ENCODE assay signal across 8 cellular contexts in the genomic region with DNA sequence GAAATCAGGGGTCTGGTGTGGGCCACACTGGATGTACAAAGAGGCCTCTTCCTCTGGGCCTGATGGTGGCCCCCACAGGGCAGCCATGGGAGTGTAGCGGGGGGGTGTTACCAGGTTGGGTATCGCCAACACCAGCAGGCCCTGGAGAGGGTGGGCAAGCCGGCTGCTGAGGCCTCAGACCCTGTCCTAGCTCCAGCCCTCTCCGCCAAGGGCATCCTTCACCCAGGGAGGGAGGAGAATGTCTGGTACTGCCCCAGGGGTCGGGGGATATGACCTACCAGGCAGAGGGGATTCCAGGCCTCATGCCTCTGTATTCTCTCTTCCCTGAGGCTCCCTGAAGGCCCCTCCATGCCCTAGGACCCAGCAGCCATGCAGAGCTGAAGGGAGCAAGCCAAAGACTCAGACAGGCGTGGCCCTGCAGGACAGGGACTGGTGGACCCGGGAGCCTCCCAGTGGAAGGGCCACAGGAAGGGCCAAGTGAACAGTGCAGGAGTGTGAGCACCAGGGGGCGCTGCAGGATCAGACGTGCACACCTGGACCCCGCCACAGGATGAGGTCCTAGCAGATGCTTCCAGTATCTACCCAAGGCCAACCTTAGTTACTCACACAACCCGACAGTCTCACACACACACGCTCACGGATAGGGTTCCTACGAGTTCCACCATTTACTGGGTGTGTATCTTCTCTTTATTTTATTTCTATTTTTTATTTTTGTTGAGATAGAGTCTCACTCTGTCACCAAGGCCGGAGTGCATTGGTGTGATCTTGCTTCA. TPM values are rescaled to one million over a fixed set of nuclear protein-coding genes. Genes with fewer than 3 reads are reported as not detected.
DNase-seq lines count a peak whose midpoint lies in the region; ATAC-seq, FAIRE-seq and TF ChIP-seq lines count a peak whose summit lies in the region.

No MANE protein-coding gene starts in this region.

- peak; percentile 91 for TF ChIP-seq CTCF in CD4-positive, alpha-beta T cell (IDR thresholded peaks at IDR 0.05)
- TF ChIP-seq CTCF in osteocyte (IDR thresholded peaks at IDR 0.05): peak; percentile 95
- TF ChIP-seq CTCF in thyroid gland (IDR thresholded peaks at IDR 0.05): peak; percentile 81 to 98 (median 96)

- ATAC-seq in CD4-positive, alpha-beta T cell (ENCODE audit: poor library complexity): peak; percentile 99
- peak; percentile 66 for ATAC-seq in GM21576 (IDR thresholded peaks at IDR 0.05; ENCODE audit: unreplicated experiment)

- H3K4me1 Mint-ChIP-seq in CD4-positive, alpha-beta T cell (ENCODE audit: low read depth): peaks cover 5% of the 10 kb centered on the region
- no peaks in the 10 kb centered on the region for H3K4me1 Mint-ChIP-seq in osteocyte (ENCODE audit: unreplicated experiment)

- no peak for TF ChIP-seq POLR2A in thyroid gland (IDR thresholded peaks at IDR 0.05)

- intact Hi-C loops in CD4-positive, alpha-beta T cell (cut with DNase I, micrococcal nuclease): loop anchor here (1.0 to 10.0 kb wide), 7 partner anchors 124 to 490 kb away; partner anchors contain the start of gene ZDHHC1 (in 2 of the 2)
- intact Hi-C loops in thyroid gland (cut with DNase I): loop anchor here (2.0 to 10.0 kb wide), 2 partner anchors 177 to 207 kb away; partner anchors contain the start of gene MATCAP1

- 29 to 33% methylated on average over 13 to 15 of the region's 15 CpGs for WGBS in thyroid gland, 2 donors

- POLR2A ChIA-PET in CD4-positive, alpha-beta T cell (lab: Charles Lee): no interaction called here

- no peaks in the 10 kb centered on the region for H3K9me3 Mint-ChIP-seq in CD4-positive, alpha-beta T cell
- no peaks in the 10 kb centered on the region for H3K9me3 Mint-ChIP-seq in osteocyte (ENCODE audit: unreplicated experiment)

- CTCF ChIA-PET in CD4-positive, alpha-beta T cell (lab: Charles Lee): interaction anchor here (1.1 to 1.6 kb wide), 2 partner anchors 122 to 185 kb away, joined by 3 read pairs; no protein-coding TSS in a partner anchor

- H3K9me3 ChIP-seq in CD4-positive, alpha-beta T cell (ENCODE audit: control insufficient read depth, low read length): no peaks in the 10 kb centered on the region
- H3K9me3 ChIP-seq in MG63: no peaks in the 10 kb centered on the region
- no peaks in the 10 kb centered on the region for H3K9me3 ChIP-seq in thyroid gland

- H3K27me3 Mint-ChIP-seq in CD4-positive, alpha-beta T cell: peaks cover 3% of the 10 kb centered on the region
- H3K27me3 Mint-ChIP-seq in osteocyte (ENCODE audit: unreplicated experiment): peaks cover 11% of the 10 kb centered on the region

- H3K36me3 ChIP-seq in MG63 (no peaks in the 10 kb centered on the region), thyroid gland (no peaks in the 10 kb centered on the region)

- H3K27ac ChIP-seq in CD4-positive, alpha-beta T cell (ENCODE audit: low read depth, low read length): no peak overlapping the region
- peak overlapping the region in 1 of 3 donors; percentile 45 for H3K27ac ChIP-seq in thyroid gland

- peaks cover 0 to 14% of the 10 kb centered on the region in 2 donors for H3K4me1 ChIP-seq in thyroid gland

- H3K4me3 ChIP-seq in MG63: no peak overlapping the region
- no peak overlapping the region for H3K4me3 ChIP-seq in thyroid gland (replicated peaks in 1 of 3)

- in situ Hi-C loops in SK-MEL-5 (cut with HindIII; ENCODE audit: low pct_unique_long_range_greater_than_20kb, low sequenced_read_pairs): no loop called here

- DNase-seq in CD4-positive, alpha-beta T cell: peak; percentile 79 to 93 (median 86)
- DNase-seq in MG63 (peak; percentile 69), SK-MEL-5 (ENCODE audit: low read depth, low spot score) (peak; percentile 79), frontal cortex (ENCODE audit: low spot score in 2 of 2) (peak; percentile 80 to 89), osteocyte (ENCODE audit: extremely low spot score, unreplicated experiment) (peak; percentile 95), thyroid gland (peak; percentile 86 to 90)
- DNase-seq in activated effector memory CD4-positive, alpha-beta T cell treated with anti-CD3 and anti-CD28 coated beads, Interleukin-2, amount 50 U/mL, for 16 hours: peak; percentile 96

- H3K4me3 Mint-ChIP-seq in CD4-positive, alpha-beta T cell: no peak overlapping the region
- no peak overlapping the region for H3K4me3 Mint-ChIP-seq in osteocyte (ENCODE audit: unreplicated experiment)

- H3K36me3 Mint-ChIP-seq in CD4-positive, alpha-beta T cell (ENCODE audit: low read depth): no peaks in the 10 kb centered on the region
- H3K36me3 Mint-ChIP-seq in osteocyte (ENCODE audit: unreplicated experiment): no peaks in the 10 kb centered on the region

- H3K27ac Mint-ChIP-seq in CD4-positive, alpha-beta T cell: no peak overlapping the region
- H3K27ac Mint-ChIP-seq in osteocyte (ENCODE audit: unreplicated experiment): no peak overlapping the region

- no peaks in the 10 kb centered on the region for H3K27me3 ChIP-seq in CD4-positive, alpha-beta T cell (ENCODE audit: control insufficient read depth, insufficient read depth, low read length)
- no peaks in the 10 kb centered on the region for H3K27me3 ChIP-seq in MG63
- no peaks in the 10 kb centered on the region for H3K27me3 ChIP-seq in thyroid gland

- no peak for FAIRE-seq in frontal cortex (lab: Jason Lieb, UNC)

RNA-seq across cellular contexts. Expression of gene CES4A, which starts 10.9 kb away (rescaled TPM):
- 10 to 100 TPM; 14.9 to 16.0 TPM for total RNA-seq in CD4-positive, alpha-beta T cell
- 0.82 TPM in 1 of 2 replicates, not detected in the other for total RNA-seq in MG63 (2014; rRNA removed; shearing (Covaris generic); ENCODE audit: low replicate concordance)
- total RNA-seq in SK-MEL-5 (2014; rRNA removed; shearing (Covaris generic)): not detected in 2 replicates
- not detected in 2 replicates for polyA plus RNA-seq in SK-MEL-5 (2015; cell fraction: cytosol; rRNA removed)
- polyA plus RNA-seq in SK-MEL-5 (2015; cell fraction: nucleus; rRNA removed): not detected in 2 replicates
- total RNA-seq in frontal cortex (9.0 TPM), osteocyte (3.3 and 3.8 TPM in 2 replicates), thyroid gland (10 to 100 TPM; 10.9 to 15.7 (median 12.8) TPM)

RNA-seq across cellular contexts. Expression of gene CES3, which starts 16.5 kb away (rescaled TPM):
- 1 to 10 TPM; 1.1 to 1.3 TPM for total RNA-seq in CD4-positive, alpha-beta T cell
- total RNA-seq in MG63 (2014; rRNA removed; shearing (Covaris generic); ENCODE audit: low replicate concordance): 1.3 and 1.9 TPM in 2 replicates
- 0.29 and 1.5 TPM in 2 replicates for total RNA-seq in SK-MEL-5 (2014; rRNA removed; shearing (Covaris generic))
- 0.89 and 1.4 TPM in 2 replicates for polyA plus RNA-seq in SK-MEL-5 (2015; cell fraction: cytosol; rRNA removed)
- polyA plus RNA-seq in SK-MEL-5 (2015; cell fraction: nucleus; rRNA removed): 3.9 and 9.9 TPM in 2 replicates
- total RNA-seq in frontal cortex (under 0.01 TPM), osteocyte (0.24 and 0.73 TPM in 2 replicates), thyroid gland (1 to 10 TPM in 1 of 4 donors, under 1 TPM in 2, not detected in 1; 0.13 to 1.3 (median 0.22) TPM)

RNA-seq across cellular contexts. Expression of gene CES2, which starts 42.2 kb away (rescaled TPM):
- total RNA-seq in CD4-positive, alpha-beta T cell: 10 to 100 TPM; 59.3 to 62.6 TPM
- total RNA-seq in MG63 (2014; rRNA removed; shearing (Covaris generic); ENCODE audit: low replicate concordance): 12.8 and 32.7 TPM in 2 replicates
- 14.8 and 19.4 TPM in 2 replicates for total RNA-seq in SK-MEL-5 (2014; rRNA removed; shearing (Covaris generic))
- polyA plus RNA-seq in SK-MEL-5 (2015; cell fraction: cytosol; rRNA removed): 20.1 and 30.9 TPM in 2 replicates
- 21.2 and 24.1 TPM in 2 replicates for polyA plus RNA-seq in SK-MEL-5 (2015; cell fraction: nucleus; rRNA removed)
- total RNA-seq in frontal cortex (22.8 TPM), osteocyte (38.6 and 40.5 TPM in 2 replicates), thyroid gland (10 to 100 TPM; 49.7 to 69.4 (median 53.6) TPM)

RNA-seq across cellular contexts. Expression of gene CIAO2B, which starts 43.3 kb away (rescaled TPM):
- 10 to 100 TPM; 58.6 to 70.4 TPM for total RNA-seq in CD4-positive, alpha-beta T cell
- 52.7 and 125 TPM in 2 replicates for total RNA-seq in MG63 (2014; rRNA removed; shearing (Covaris generic); ENCODE audit: low replicate concordance)
- total RNA-seq in SK-MEL-5 (2014; rRNA removed; shearing (Covaris generic)): 134 and 148 TPM in 2 replicates
- polyA plus RNA-seq in SK-MEL-5 (2015; cell fraction: cytosol; rRNA removed): 114 and 162 TPM in 2 replicates
- 20.1 and 50.2 TPM in 2 replicates for polyA plus RNA-seq in SK-MEL-5 (2015; cell fraction: nucleus; rRNA removed)
- total RNA-seq in frontal cortex (105 TPM), osteocyte (65.6 and 69.9 TPM in 2 replicates), thyroid gland (100 to 1,000 TPM in 1 of 4 donors, 10 to 100 TPM in 3; 29.4 to 113 (median 48.3) TPM)

RNA-seq across cellular contexts. Expression of gene CBFB, which starts 51.4 kb away (rescaled TPM):
- total RNA-seq in CD4-positive, alpha-beta T cell: 10 to 100 TPM; 58.8 to 59.6 TPM
- total RNA-seq in MG63 (2014; rRNA removed; shearing (Covaris generic); ENCODE audit: low replicate concordance): 15.8 and 22.5 TPM in 2 replicates
- total RNA-seq in SK-MEL-5 (2014; rRNA removed; shearing (Covaris generic)): 51.5 and 58.6 TPM in 2 replicates
- polyA plus RNA-seq in SK-MEL-5 (2015; cell fraction: cytosol; rRNA removed): 70.0 and 74.2 TPM in 2 replicates
- polyA plus RNA-seq in SK-MEL-5 (2015; cell fraction: nucleus; rRNA removed): 20.2 and 23.8 TPM in 2 replicates
- total RNA-seq in frontal cortex: 55.0 TPM
- 75.2 and 88.3 TPM in 2 replicates for total RNA-seq in osteocyte
- 10 to 100 TPM; 31.0 to 60.0 (median 41.5) TPM for total RNA-seq in thyroid gland
